ENCODE assay signal across 12 cellular contexts in genomic region chr3:45832691-45833090, GRCh38. TPM values are rescaled to one million over a fixed set of nuclear protein-coding genes. Genes with fewer than 3 reads are reported as not detected.
A peak's percentile ranks its signal among the peaks of the same experiment; 100 is the strongest.
DNase-seq lines count a peak whose midpoint lies in the region; ATAC-seq, FAIRE-seq and TF ChIP-seq lines count a peak whose summit lies in the region.
"Had no signal": no experiment of that assay in that cellular context is flagged by ENCODE, and none has a peak within 500 bp of the region (broad histone marks: within the 10 kb centered on the region; RNA-seq: fewer than 3 reads in every experiment).

No MANE protein-coding gene starts in this region.

- H3K4me3 ChIP-seq in GM23248 (no peak overlapping the region), keratinocyte (ENCODE audit: control insufficient read depth in 2 of 3, extremely low read depth in 1 of 3, insufficient read depth in 2 of 3, low read depth in 1 of 3, low read length in 3 of 3) (no peak overlapping the region), suprapubic skin (no peak overlapping the region)
- H3K4me3 ChIP-seq: tibial nerve had no signal

- TF ChIP-seq EP300 in suprapubic skin (IDR thresholded peaks at IDR 0.05), result no peak

- no peaks in the 10 kb centered on the region for H3K9me1 ChIP-seq in keratinocyte (ENCODE audit: control insufficient read depth, extremely low read depth, insufficient read depth, low read length)

- 86% methylated on average over 5 of the region's 5 CpGs for WGBS in GM23248 (ENCODE audit: low coverage in 1 of 2, low lambda C conversion rate in 2 of 2, missing lambda C conversion rate in 2 of 2), 2 experiments
- 91% methylated on average over 5 of the region's 5 CpGs for WGBS in suprapubic skin

- H3K4me1 ChIP-seq in GM23248 (ENCODE audit: insufficient read depth) (no peaks in the 10 kb centered on the region), keratinocyte (ENCODE audit: control insufficient read depth, extremely low read depth, insufficient read depth, low read length) (peaks cover 3% of the 10 kb centered on the region), suprapubic skin (no peaks in the 10 kb centered on the region)
- H3K4me1 ChIP-seq: tibial nerve had no signal

- no peak for TF ChIP-seq POLR2A in suprapubic skin (IDR thresholded peaks at IDR 0.05)

- in situ Hi-C loops in GM23248 (cut with MboI), result no loop called here

- DNase-seq in GM23248 (peak; percentile 10), RWPE1 (ENCODE audit: low spot score) (peak; percentile 29), keratinocyte (ENCODE audit: low read depth, low spot score) (no peak), EL (no peak), suprapubic skin (ENCODE audit: low spot score in 2 of 2) (no peak)
- DNase-seq in activated effector memory CD4-positive, alpha-beta T cell treated with anti-CD3 and anti-CD28 coated beads, Interleukin-2, amount 50 U/mL, for 16 hours, result no peak
- DNase-seq: activated effector memory CD4-positive, alpha-beta T cell treated with Interleukin-2 at 50 U/mL for 16 hours; hippocampal formation; SHP77 had no signal

- no peak overlapping the region for H3K4me2 ChIP-seq in GM23248 (ENCODE audit: unreplicated experiment)
- no peak overlapping the region for H3K4me2 ChIP-seq in keratinocyte (ENCODE audit: control insufficient read depth, extremely low read depth, insufficient read depth, low read depth, low read length)

- H3K9me2 ChIP-seq in GM23248 (ENCODE audit: insufficient read depth), result no peaks in the 10 kb centered on the region

- H3K79me2 ChIP-seq in GM23248 (ENCODE audit: insufficient read depth), result no peaks in the 10 kb centered on the region
- no peaks in the 10 kb centered on the region for H3K79me2 ChIP-seq in keratinocyte (ENCODE audit: control insufficient read depth, insufficient read depth, low read length)

- H2AFZ ChIP-seq in GM23248 (no peak overlapping the region), keratinocyte (ENCODE audit: control insufficient read depth, low read length) (no peak overlapping the region)

- H3K36me3 ChIP-seq in GM23248 (ENCODE audit: low read depth) (peaks cover 36% of the 10 kb centered on the region), keratinocyte (ENCODE audit: control insufficient read depth in 2 of 2, extremely low read depth in 1 of 2, insufficient read depth in 2 of 2, low read length in 2 of 2) (peaks cover 0 to 4% of the 10 kb centered on the region in 2 experiments), suprapubic skin (peaks cover 83% of the 10 kb centered on the region)

- H3F3A ChIP-seq in GM23248 (ENCODE audit: insufficient read depth), result no peaks in the 10 kb centered on the region

- H3K27me3 ChIP-seq in GM23248 (replicated peaks; ENCODE audit: insufficient read depth) (no peaks in the 10 kb centered on the region), keratinocyte (ENCODE audit: control insufficient read depth, extremely low read depth, insufficient read depth, low read length) (no peaks in the 10 kb centered on the region), suprapubic skin (no peaks in the 10 kb centered on the region)
- H3K27me3 ChIP-seq: tibial nerve had no signal

- H4K20me1 ChIP-seq in GM23248 (ENCODE audit: insufficient read depth), result no peaks in the 10 kb centered on the region
- H4K20me1 ChIP-seq in keratinocyte (ENCODE audit: control insufficient read depth, extremely low read depth, insufficient read depth, low read length), result no peaks in the 10 kb centered on the region

- CTCF ChIA-PET in RWPE1 (lab: Yijun Ruan, JAX), result interaction anchor here (0.5 to 1.1 kb wide), 8 partner anchors 10 to 140 kb away, joined by 3 to 5 read pairs (median 4); partner anchors contain the start of gene SLC6A20

- ATAC-seq in GM18519 (IDR thresholded peaks at IDR 0.05; ENCODE audit: low FRiP score, unreplicated experiment), result no peak

- H3K27ac ChIP-seq in C4-2B, result no peak overlapping the region
- no peak overlapping the region for H3K27ac ChIP-seq in GM23248
- H3K27ac ChIP-seq in RWPE1, result no peak overlapping the region
- no peak overlapping the region for H3K27ac ChIP-seq in keratinocyte (ENCODE audit: control insufficient read depth, insufficient read depth, low read length)
- H3K27ac ChIP-seq in suprapubic skin, result no peak overlapping the region
- H3K27ac ChIP-seq: tibial nerve had no signal

- TF ChIP-seq CTCF in C4-2B (conservative IDR thresholded peaks at IDR 0.05) (peak; percentile 63), RWPE1 (conservative IDR thresholded peaks at IDR 0.05; ENCODE audit: low read depth) (peak; percentile 45), keratinocyte (optimal IDR thresholded peaks at IDR 0.05 in 1 of 3, IDR thresholded peaks at IDR 0.05 in 1 of 3, conservative IDR thresholded peaks at IDR 0.05 in 1 of 3; ENCODE audit: extremely low read depth in 1 of 3, insufficient read depth in 2 of 3, low read length in 3 of 3) (peak; percentile 50 to 54 (median 50)), suprapubic skin (IDR thresholded peaks at IDR 0.05) (peak in 1 of 2 donors; percentile 15)

- POLR2A ChIA-PET in RWPE1 (lab: Yijun Ruan, JAX; ENCODE audit: low non-redundant PET), result no interaction called here

- no peak overlapping the region for H3K9ac ChIP-seq in GM23248
- no peak overlapping the region for H3K9ac ChIP-seq in keratinocyte (ENCODE audit: control insufficient read depth, extremely low read depth, insufficient read depth, low read length)

- FAIRE-seq in keratinocyte (lab: Jason Lieb, UNC), result peak; percentile 78

- H3K9me3 ChIP-seq in GM23248 (ENCODE audit: low read depth), result no peaks in the 10 kb centered on the region
- H3K9me3 ChIP-seq in keratinocyte (ENCODE audit: control insufficient read depth, low read depth, low read length), result no peaks in the 10 kb centered on the region
- no peaks in the 10 kb centered on the region for H3K9me3 ChIP-seq in suprapubic skin
- H3K9me3 ChIP-seq: tibial nerve had no signal

- dilution Hi-C loops in keratinocyte (cut with MboI; ENCODE audit: extremely low pct_ligation_motif_present, low sequenced_read_pairs), result no loop called here

RNA-seq across cellular contexts. Expression of gene LZTFL1, which starts 9.2 kb away (rescaled TPM):
- total RNA-seq in GM23248 (2014; rRNA removed; shearing (Covaris generic)), result 18.3 and 21.8 TPM in 2 replicates
- 12.7 and 15.1 TPM in 2 replicates for polyA plus RNA-seq in GM23248 (2016; fragmentation: Nextera tagmentation; extraction: Ambion mirVana)
- polyA plus RNA-seq in keratinocyte, result 12.1 to 17.9 TPM (median 15.7 TPM) in 3 replicates
- polyA plus RNA-seq in keratinocyte (2011; ENCODE audit: low read depth), result 15.9 TPM
- polyA plus RNA-seq in keratinocyte (2011; cell fraction: cytosol; rRNA removed), result 8.1 and 14.8 TPM in 2 replicates
- polyA plus RNA-seq in keratinocyte (2011; cell fraction: nucleus; rRNA removed), result 8.4 and 14.9 TPM in 2 replicates
- 8.0 and 10.0 TPM in 2 replicates for polyA plus RNA-seq in keratinocyte (2012; ENCODE audit: low replicate concordance)
- 6.8 to 9.6 TPM (median 7.7 TPM) in 3 replicates for polyA minus RNA-seq in keratinocyte
- 2.3 TPM for polyA minus RNA-seq in keratinocyte (2011; cell fraction: cytosol; rRNA and poly(A)+ RNA removed)
- 1.8 and 5.2 TPM in 2 replicates for polyA minus RNA-seq in keratinocyte (2011; cell fraction: nucleus; rRNA and poly(A)+ RNA removed)
- 10 to 100 TPM; 17.0 to 24.6 (median 20.1) TPM for total RNA-seq in suprapubic skin

RNA-seq across cellular contexts. Expression of gene SLC6A20, which starts 36.4 kb away (rescaled TPM):
- total RNA-seq in GM23248 (2014; rRNA removed; shearing (Covaris generic)), result not detected in 2 replicates
- not detected in 2 replicates for polyA plus RNA-seq in GM23248 (2016; fragmentation: Nextera tagmentation; extraction: Ambion mirVana)
- 0.34 to 0.66 TPM (median 0.37 TPM) in 3 replicates for polyA plus RNA-seq in keratinocyte
- 0.44 TPM for polyA plus RNA-seq in keratinocyte (2011; ENCODE audit: low read depth)
- polyA plus RNA-seq in keratinocyte (2011; cell fraction: cytosol; rRNA removed), result 0.12 TPM in 2 replicates
- 0.53 and 0.64 TPM in 2 replicates for polyA plus RNA-seq in keratinocyte (2011; cell fraction: nucleus; rRNA removed)
- 0.21 and 1.3 TPM in 2 replicates for polyA plus RNA-seq in keratinocyte (2012; ENCODE audit: low replicate concordance)
- polyA minus RNA-seq in keratinocyte, result 0.16 to 3.6 TPM (median 0.82 TPM) in 3 replicates
- not detected for polyA minus RNA-seq in keratinocyte (2011; cell fraction: cytosol; rRNA and poly(A)+ RNA removed)
- 1.4 and 1.6 TPM in 2 replicates for polyA minus RNA-seq in keratinocyte (2011; cell fraction: nucleus; rRNA and poly(A)+ RNA removed)
- total RNA-seq in suprapubic skin, result under 1 TPM in 1 of 4 donors, not detected in 3; 0.42 TPM

RNA-seq across cellular contexts. Expression of gene CCR9, which starts 53.7 kb away (rescaled TPM):
- total RNA-seq in GM23248 (2014; rRNA removed; shearing (Covaris generic)), result not detected in 2 replicates
- not detected in 2 replicates for polyA plus RNA-seq in GM23248 (2016; fragmentation: Nextera tagmentation; extraction: Ambion mirVana)
- polyA plus RNA-seq in keratinocyte, result not detected in 3 replicates
- not detected for polyA plus RNA-seq in keratinocyte (2011; ENCODE audit: low read depth)
- polyA plus RNA-seq in keratinocyte (2011; cell fraction: cytosol; rRNA removed), result not detected in 2 replicates
- polyA plus RNA-seq in keratinocyte (2011; cell fraction: nucleus; rRNA removed), result not detected in 2 replicates
- not detected in 2 replicates for polyA plus RNA-seq in keratinocyte (2012; ENCODE audit: low replicate concordance)
- not detected in 3 replicates for polyA minus RNA-seq in keratinocyte
- not detected for polyA minus RNA-seq in keratinocyte (2011; cell fraction: cytosol; rRNA and poly(A)+ RNA removed)
- polyA minus RNA-seq in keratinocyte (2011; cell fraction: nucleus; rRNA and poly(A)+ RNA removed), result not detected in 2 replicates
- not detected for total RNA-seq in suprapubic skin

Comparison
In these comparisons a context has a peak if more than half of its experiments do, and no peak if none do; other contexts are left out.
1. DNase-seq: peak in GM23248 (single experiment) and RWPE1 (single experiment); none in keratinocyte (single experiment), EL (single experiment), suprapubic skin (0 of 2) and activated effector memory CD4-positive, alpha-beta T cell treated with anti-CD3 and anti-CD28 coated beads, Interleukin-2, amount 50 U/mL, for 16 hours (single experiment).